In genomic region chr12:131117438-131118245, GRCh38 we compare ENCODE assay signal across 1 cellular context.
TF ChIP-seq lines count a peak whose summit lies in the region.

No MANE protein-coding gene starts in this region.

TF ChIP-seq in K562, 482 proteins besides CTCF, POLR2A, EP300 and RAD21 (continued from another document):
- TF ChIP-seq NFYB (IDR thresholded peaks at IDR 0.05; ENCODE audit: extremely low read depth, insufficient read length): peak; percentile 35
